28 cellular contexts compared by ENCODE assay signal in the genomic region with DNA sequence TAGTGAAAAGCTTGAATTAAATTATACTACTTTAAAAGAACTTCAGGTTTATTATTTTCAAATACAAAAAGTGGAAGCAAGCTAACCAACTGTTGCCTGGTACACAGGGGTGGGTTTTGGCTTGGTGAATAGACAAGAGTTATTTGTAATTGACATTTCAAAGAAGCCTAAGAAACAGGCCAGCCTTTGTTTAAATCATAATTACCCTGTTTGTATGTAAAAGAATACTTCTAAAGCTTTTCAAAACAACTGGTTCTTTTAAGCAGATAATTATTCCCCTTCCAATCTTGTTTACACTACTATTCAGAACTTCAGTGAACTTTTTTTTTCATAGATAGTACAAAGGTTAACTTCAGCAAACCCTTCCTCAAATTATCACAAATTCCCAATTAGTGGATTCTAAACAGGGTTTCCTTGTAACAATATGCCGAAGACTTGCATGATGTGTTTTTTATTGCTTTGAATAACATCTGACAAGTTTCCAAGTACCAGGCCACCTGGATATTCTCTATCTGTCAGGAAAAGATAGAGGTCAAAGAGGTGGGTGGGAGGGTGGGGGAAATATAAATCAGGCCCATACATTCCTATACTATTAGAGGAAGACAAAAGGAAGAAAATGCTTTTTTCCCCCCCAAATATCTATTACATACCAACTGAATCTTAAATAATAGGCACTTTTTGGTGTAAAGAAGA. TPM values are rescaled to one million over a fixed set of nuclear protein-coding genes. Genes with fewer than 3 reads are reported as not detected.
DNase-seq lines count a peak whose midpoint lies in the region; ATAC-seq and TF ChIP-seq lines count a peak whose summit lies in the region.
"Had no signal": no experiment of that assay in that cellular context is flagged by ENCODE, and none has a peak within 500 bp of the region (broad histone marks: within the 10 kb centered on the region; RNA-seq: fewer than 3 reads in every experiment).

No MANE protein-coding gene starts in this region.

- TF ChIP-seq POLR2A in sigmoid colon (IDR thresholded peaks at IDR 0.05): no peak

- DNase-seq in NCI-H2171 treated with DMSO at 0.1 percent for 48 hours (lab: John Stamatoyannopoulos, UW) (peak; percentile 16), NCI-H2171 (lab: John Stamatoyannopoulos, UW) (no peak), SK-N-DZ (ENCODE audit: low spot score) (peak; percentile 68), globus pallidus (ENCODE audit: low spot score) (peak; percentile 81), sigmoid colon (no peak), NCI-H1417 treated with DMSO at 0.1 percent for 48 hours (lab: John Stamatoyannopoulos, UW) (no peak), DMS 273 treated with DMSO at 0.1 percent for 48 hours (lab: John Stamatoyannopoulos, UW) (no peak)
- DNase-seq: activated CD8-positive, alpha-beta memory T cell treated with anti-CD3 and anti-CD28 coated beads for 24 hours; activated naive CD8-positive, alpha-beta T cell treated with anti-CD3 and anti-CD28 coated beads, Interleukin-2, amount 10 ng/mL, durations not matched to agents 7 days and 5 days; activated T-cell treated with anti-CD3 and anti-CD28 coated beads, Interleukin-2, amount 50 U/mL, for 72 hours; C1 segment of cervical spinal cord; immature natural killer cell; IMR-90; lower lobe of right lung; NCI-H2029 treated with DMSO at 0.1 percent for 48 hours; NCI-H526; SIG-M5; stimulated activated naive B cell treated with anti-CD40 and anti-IgM and Interleukin-4, amounts not matched to agents 10 μg/mL and 1 μg/mL and 100 μg/mL, for 72 hours; T1000 had no signal

- intact Hi-C loops in sigmoid colon (cut with DNase I): no loop called here

- no peak for TF ChIP-seq CTCF in sigmoid colon (IDR thresholded peaks at IDR 0.05)

- peak overlapping the region in 3 of 4 donors; percentile 13 to 38 (median 28) for H3K27ac ChIP-seq in sigmoid colon
- H3K27ac ChIP-seq: lower lobe of right lung, parathyroid adenoma had no signal

- H3K36me3 ChIP-seq in sigmoid colon: no peaks in the 10 kb centered on the region
- H3K36me3 ChIP-seq: lower lobe of right lung, tibial nerve had no signal

- no peak overlapping the region for H3K4me3 ChIP-seq in sigmoid colon
- H3K4me3 ChIP-seq: lower lobe of right lung, tibial nerve had no signal

- H3K27me3 ChIP-seq in sigmoid colon: no peaks in the 10 kb centered on the region
- H3K27me3 ChIP-seq: tibial nerve had no signal

- 13 to 55% methylated on average over 1 of the region's 1 CpG for WGBS in sigmoid colon, 2 donors

- no peaks in the 10 kb centered on the region for H3K9me3 ChIP-seq in sigmoid colon
- H3K9me3 ChIP-seq: lower lobe of right lung, tibial nerve had no signal

- no peak for TF ChIP-seq EP300 in sigmoid colon (IDR thresholded peaks at IDR 0.05)

- no peak for ATAC-seq in GM19035 (IDR thresholded peaks at IDR 0.05; ENCODE audit: unreplicated experiment)
- ATAC-seq: activated CD4-positive, CD25-positive, alpha-beta regulatory T cell treated with anti-CD3 and anti-CD28 coated beads, Interleukin-2, amount 50 U/mL, for 24 hours; activated T-cell treated with anti-CD3 and anti-CD28 coated beads, Interleukin-2, amount 50 U/mL, for 72 hours; lower lobe of right lung; stimulated activated naive B cell treated with anti-CD40 and anti-IgM and Interleukin-4, amounts not matched to agents 10 μg/mL and 1 μg/mL and 100 μg/mL, for 72 hours had no signal

- peaks cover 0 to 20% (median 13%) of the 10 kb centered on the region in 4 donors for H3K4me1 ChIP-seq in sigmoid colon
- H3K4me1 ChIP-seq: lower lobe of right lung, parathyroid adenoma had no signal

RNA-seq across cellular contexts. Expression of a gene that starts 20.4 kb away (rescaled TPM):
- not detected in 2 replicates for polyA plus RNA-seq in SK-N-DZ (2014; cell fraction: cytosol; rRNA removed)
- not detected in 2 replicates for polyA plus RNA-seq in SK-N-DZ (2014; cell fraction: nucleus; rRNA removed)
- total RNA-seq in sigmoid colon: not detected
- polyA plus RNA-seq in sigmoid colon: not detected
- total RNA-seq: A172; activated naive CD8-positive, alpha-beta T cell treated with anti-CD3 and anti-CD28 coated beads, Interleukin-2, amount 10 ng/mL, durations not matched to agents 7 days and 5 days; activated T-cell treated with anti-CD3 and anti-CD28 coated beads, Interleukin-2, amount 50 U/mL, for 72 hours; bronchial epithelial cell; IMR-90; lower lobe of right lung; myocyte; OCI-LY7; tibial nerve had no signal
- polyA plus RNA-seq: esophagus, immature natural killer cell had no signal

RNA-seq across cellular contexts. Expression of a gene that starts 22.8 kb away (rescaled TPM):
- polyA plus RNA-seq in SK-N-DZ (2014; cell fraction: cytosol; rRNA removed): 22.0 and 22.4 TPM in 2 replicates
- polyA plus RNA-seq in SK-N-DZ (2014; cell fraction: nucleus; rRNA removed): 9.9 and 11.6 TPM in 2 replicates
- total RNA-seq in sigmoid colon: 1 to 10 TPM; 6.5 to 9.6 (median 8.9) TPM
- 1 to 10 TPM; 3.0 to 9.9 (median 3.7) TPM for polyA plus RNA-seq in sigmoid colon

RNA-seq across cellular contexts. Expression of a gene that starts 38.6 kb away (rescaled TPM):
- polyA plus RNA-seq in SK-N-DZ (2014; cell fraction: cytosol; rRNA removed): not detected in 2 replicates
- polyA plus RNA-seq in SK-N-DZ (2014; cell fraction: nucleus; rRNA removed): not detected in 2 replicates
- not detected for total RNA-seq in sigmoid colon
- 1 to 10 TPM in 2 of 3 donors, under 1 TPM in 1; 0.92 to 3.0 (median 1.6) TPM for polyA plus RNA-seq in sigmoid colon
- total RNA-seq: A172; activated naive CD8-positive, alpha-beta T cell treated with anti-CD3 and anti-CD28 coated beads, Interleukin-2, amount 10 ng/mL, durations not matched to agents 7 days and 5 days; activated T-cell treated with anti-CD3 and anti-CD28 coated beads, Interleukin-2, amount 50 U/mL, for 72 hours; bronchial epithelial cell; IMR-90; lower lobe of right lung; myocyte; OCI-LY7 had no signal
- polyA plus RNA-seq: immature natural killer cell had no signal

Comparison
In these comparisons a context has a peak if more than half of its experiments do, and no peak if none do; other contexts are left out.
1. DNase-seq: peak in NCI-H2171 treated with DMSO at 0.1 percent for 48 hours (single experiment), SK-N-DZ (single experiment) and globus pallidus (single experiment); none in NCI-H2171 (single experiment), sigmoid colon (single experiment), NCI-H1417 treated with DMSO at 0.1 percent for 48 hours (single experiment) and DMS 273 treated with DMSO at 0.1 percent for 48 hours (single experiment).